ENCODE assay signal across 17 cellular contexts in genomic region chr2:84902526-84902925, GRCh38. TPM values are rescaled to one million over a fixed set of nuclear protein-coding genes. Genes with fewer than 3 reads are reported as not detected.
DNase-seq lines count a peak whose midpoint lies in the region; ATAC-seq and TF ChIP-seq lines count a peak whose summit lies in the region.
"Had no signal": no experiment of that assay in that cellular context is flagged by ENCODE, and none has a peak within 500 bp of the region (broad histone marks: within the 10 kb centered on the region; RNA-seq: fewer than 3 reads in every experiment).

No MANE protein-coding gene starts in this region.

- H3K4me3 ChIP-seq in osteoblast (ENCODE audit: insufficient read depth, low read length), result no peak overlapping the region
- H3K4me3 ChIP-seq: GM12878, HAP-1 had no signal

- ATAC-seq in T-cell (replicated peaks in 1 of 4) (no peak), left cardiac atrium (no peak)
- ATAC-seq: GM12878 had no signal

- H3K36me3 Mint-ChIP-seq in activated CD4-positive, alpha-beta memory T cell treated with anti-CD3 and anti-CD28 coated beads for 36 hours, result peaks cover 19% of the 10 kb centered on the region
- peaks cover 30% of the 10 kb centered on the region for H3K36me3 Mint-ChIP-seq in activated CD4-positive, alpha-beta memory T cell treated with anti-CD3 and anti-CD28 coated beads, Interleukin-2, amount 10 ng/mL, durations not matched to agents 7 days and 5 days (ENCODE audit: low read depth)
- H3K36me3 Mint-ChIP-seq in T-cell, result peaks cover 16% of the 10 kb centered on the region
- peaks cover 26% of the 10 kb centered on the region for H3K36me3 Mint-ChIP-seq in dendritic cell treated with granulocyte-macrophage colony-stimulating factor and Interleukin-4, amounts not matched to agents 40 ng/mL and 50 ng/mL, for 4 days (ENCODE audit: low read depth)

- no peak overlapping the region for H3K4me3 Mint-ChIP-seq in activated CD4-positive, alpha-beta memory T cell treated with anti-CD3 and anti-CD28 coated beads for 36 hours
- no peak overlapping the region for H3K4me3 Mint-ChIP-seq in activated CD4-positive, alpha-beta memory T cell treated with anti-CD3 and anti-CD28 coated beads, Interleukin-2, amount 10 ng/mL, durations not matched to agents 7 days and 5 days
- H3K4me3 Mint-ChIP-seq in T-cell, result peak overlapping the region in 1 of 3 donors; percentile 35
- no peak overlapping the region for H3K4me3 Mint-ChIP-seq in dendritic cell treated with granulocyte-macrophage colony-stimulating factor and Interleukin-4, amounts not matched to agents 40 ng/mL and 50 ng/mL, for 4 days
- H3K4me3 Mint-ChIP-seq: CD14-positive monocyte had no signal

- intact Hi-C loops in activated CD4-positive, alpha-beta memory T cell treated with anti-CD3 and anti-CD28 coated beads for 36 hours (cut with micrococcal nuclease), result no loop called here
- intact Hi-C loops in dendritic cell treated with granulocyte-macrophage colony-stimulating factor and Interleukin-4, amounts not matched to agents 40 ng/mL and 50 ng/mL, for 4 days (cut with micrococcal nuclease), result no loop called here
- intact Hi-C loops in left cardiac atrium (cut with DNase I), result no loop called here

- H3K4me2 ChIP-seq in osteoblast (ENCODE audit: insufficient read depth, low read length), result no peak overlapping the region

- TF ChIP-seq CTCF in osteoblast (IDR thresholded peaks at IDR 0.05; ENCODE audit: extremely low read depth, low read depth, low read length), result no peak

- H3K27me3 ChIP-seq in osteoblast (ENCODE audit: insufficient read depth, low read length), result no peaks in the 10 kb centered on the region

- peaks cover 8% of the 10 kb centered on the region for H4K20me1 ChIP-seq in osteoblast (ENCODE audit: insufficient read depth, low read length)

- peaks cover 14% of the 10 kb centered on the region for H3K79me2 ChIP-seq in osteoblast (ENCODE audit: insufficient read depth, low read length)

- H3K27ac ChIP-seq in osteoblast (ENCODE audit: low read depth, low read length), result peak overlapping the region; percentile 57

- H3K9me3 ChIP-seq in osteoblast (ENCODE audit: low read depth, low read length), result no peaks in the 10 kb centered on the region
- H3K9me3 ChIP-seq: HAP-1 had no signal

- H3K4me1 ChIP-seq in osteoblast (ENCODE audit: insufficient read depth, low read length), result peaks cover 36% of the 10 kb centered on the region

- peaks cover 68% of the 10 kb centered on the region for H3K4me1 Mint-ChIP-seq in activated CD4-positive, alpha-beta memory T cell treated with anti-CD3 and anti-CD28 coated beads for 36 hours (ENCODE audit: low read depth)
- H3K4me1 Mint-ChIP-seq in activated CD4-positive, alpha-beta memory T cell treated with anti-CD3 and anti-CD28 coated beads, Interleukin-2, amount 10 ng/mL, durations not matched to agents 7 days and 5 days, result peaks cover 65% of the 10 kb centered on the region
- peaks cover 46 to 64% (median 61%) of the 10 kb centered on the region in 3 donors for H3K4me1 Mint-ChIP-seq in T-cell
- peaks cover 68% of the 10 kb centered on the region for H3K4me1 Mint-ChIP-seq in dendritic cell treated with granulocyte-macrophage colony-stimulating factor and Interleukin-4, amounts not matched to agents 40 ng/mL and 50 ng/mL, for 4 days (ENCODE audit: low read depth)

- no peaks in the 10 kb centered on the region for H3K9me3 Mint-ChIP-seq in activated CD4-positive, alpha-beta memory T cell treated with anti-CD3 and anti-CD28 coated beads for 36 hours
- H3K9me3 Mint-ChIP-seq in activated CD4-positive, alpha-beta memory T cell treated with anti-CD3 and anti-CD28 coated beads, Interleukin-2, amount 10 ng/mL, durations not matched to agents 7 days and 5 days, result peaks cover 2% of the 10 kb centered on the region
- H3K9me3 Mint-ChIP-seq in T-cell, result no peaks in the 10 kb centered on the region
- H3K9me3 Mint-ChIP-seq in dendritic cell treated with granulocyte-macrophage colony-stimulating factor and Interleukin-4, amounts not matched to agents 40 ng/mL and 50 ng/mL, for 4 days, result no peaks in the 10 kb centered on the region

- peaks cover 8% of the 10 kb centered on the region for H3K36me3 ChIP-seq in osteoblast (ENCODE audit: insufficient read depth, low read length)

- DNase-seq in activated CD4-positive, alpha-beta memory T cell treated with anti-CD3 and anti-CD28 coated beads for 36 hours, result no peak
- DNase-seq in activated CD4-positive, alpha-beta memory T cell treated with anti-CD3 and anti-CD28 coated beads, Interleukin-2, amount 10 ng/mL, durations not matched to agents 7 days and 5 days, result no peak
- no peak for DNase-seq in T-cell
- DNase-seq in osteoblast (ENCODE audit: insufficient read length, low spot score, missing footprints), result no peak
- no peak for DNase-seq in left cardiac atrium
- DNase-seq in NCI-H524 (lab: John Stamatoyannopoulos, UW), result no peak
- no peak for DNase-seq in H4 (ENCODE audit: low spot score)
- DNase-seq: Calu3, DMS79, MV-4-11, NCI-H1417 treated with DMSO at 0.1 percent for 48 hours, NCI-H2029 treated with DMSO at 0.1 percent for 48 hours, NCI-H510A had no signal

- H3K27ac Mint-ChIP-seq in activated CD4-positive, alpha-beta memory T cell treated with anti-CD3 and anti-CD28 coated beads for 36 hours, result peak overlapping the region; percentile 31
- H3K27ac Mint-ChIP-seq in activated CD4-positive, alpha-beta memory T cell treated with anti-CD3 and anti-CD28 coated beads, Interleukin-2, amount 10 ng/mL, durations not matched to agents 7 days and 5 days, result no peak overlapping the region
- peak overlapping the region; percentile 80 to 83 for H3K27ac Mint-ChIP-seq in T-cell
- peak overlapping the region; percentile 56 for H3K27ac Mint-ChIP-seq in dendritic cell treated with granulocyte-macrophage colony-stimulating factor and Interleukin-4, amounts not matched to agents 40 ng/mL and 50 ng/mL, for 4 days

- CTCF ChIA-PET in activated CD4-positive, alpha-beta memory T cell treated with anti-CD3 and anti-CD28 coated beads for 36 hours (lab: Charles Lee), result interaction anchor here (1.6 to 11.8 kb wide), 2 partner anchors 18 to 23 kb away, joined by 3 to 117 read pairs; no protein-coding TSS in a partner anchor
- CTCF ChIA-PET in activated CD4-positive, alpha-beta memory T cell treated with anti-CD3 and anti-CD28 coated beads, Interleukin-2, amount 10 ng/mL, durations not matched to agents 7 days and 5 days (lab: Charles Lee), result interaction anchor here (3.5 to 3.7 kb wide), 2 partner anchors 21 to 23 kb away, joined by 18 to 22 read pairs; partner anchors contain the start of gene TRABD2A
- CTCF ChIA-PET in T-cell (lab: Charles Lee), result interaction anchor here (1.2 to 1.5 kb wide), 2 partner anchors 9 to 24 kb away, joined by 4 read pairs; no protein-coding TSS in a partner anchor

- no peaks in the 10 kb centered on the region for H3K27me3 Mint-ChIP-seq in activated CD4-positive, alpha-beta memory T cell treated with anti-CD3 and anti-CD28 coated beads for 36 hours
- no peaks in the 10 kb centered on the region for H3K27me3 Mint-ChIP-seq in activated CD4-positive, alpha-beta memory T cell treated with anti-CD3 and anti-CD28 coated beads, Interleukin-2, amount 10 ng/mL, durations not matched to agents 7 days and 5 days
- H3K27me3 Mint-ChIP-seq in T-cell, result no peaks in the 10 kb centered on the region
- H3K27me3 Mint-ChIP-seq in dendritic cell treated with granulocyte-macrophage colony-stimulating factor and Interleukin-4, amounts not matched to agents 40 ng/mL and 50 ng/mL, for 4 days, result no peaks in the 10 kb centered on the region

- H2AFZ ChIP-seq in osteoblast (ENCODE audit: low read length), result no peak overlapping the region

- POLR2A ChIA-PET in activated CD4-positive, alpha-beta memory T cell treated with anti-CD3 and anti-CD28 coated beads for 36 hours (lab: Charles Lee), result no interaction called here
- POLR2A ChIA-PET in activated CD4-positive, alpha-beta memory T cell treated with anti-CD3 and anti-CD28 coated beads, Interleukin-2, amount 10 ng/mL, durations not matched to agents 7 days and 5 days (lab: Charles Lee), result interaction anchor here (1.3 to 12.6 kb wide), 2 partner anchors 18 to 23 kb away, joined by 5 to 467 read pairs; partner anchors contain the start of gene TRABD2A
- POLR2A ChIA-PET in T-cell (lab: Charles Lee), result no interaction called here

RNA-seq across cellular contexts. Expression of gene TMSB10, which starts 2.9 kb away (rescaled TPM):
- 1,000 to 10,000 TPM; 2,535 to 2,567 TPM for total RNA-seq in activated CD4-positive, alpha-beta memory T cell treated with anti-CD3 and anti-CD28 coated beads for 36 hours
- 1,000 to 10,000 TPM; 5,686 to 5,768 TPM for total RNA-seq in activated CD4-positive, alpha-beta memory T cell treated with anti-CD3 and anti-CD28 coated beads, Interleukin-2, amount 10 ng/mL, durations not matched to agents 7 days and 5 days
- total RNA-seq in T-cell (1,000 to 10,000 TPM; 1,423 to 1,890 (median 1,689) TPM), osteoblast (3,633 and 4,065 TPM in 2 replicates), left cardiac atrium (100 to 1,000 TPM; 751 to 893 TPM)
- 4,471 and 5,260 TPM in 2 replicates for total RNA-seq in H4 (2014; rRNA removed; shearing (Covaris generic))

RNA-seq across cellular contexts. Expression of gene TRABD2A, which starts 21.6 kb away (rescaled TPM):
- total RNA-seq in activated CD4-positive, alpha-beta memory T cell treated with anti-CD3 and anti-CD28 coated beads for 36 hours, result 10 to 100 TPM; 29.6 to 30.1 TPM
- 10 to 100 TPM; 35.9 to 38.3 TPM for total RNA-seq in activated CD4-positive, alpha-beta memory T cell treated with anti-CD3 and anti-CD28 coated beads, Interleukin-2, amount 10 ng/mL, durations not matched to agents 7 days and 5 days
- total RNA-seq in T-cell (100 to 1,000 TPM in 3 of 5 donors, 10 to 100 TPM in 2; 77.3 to 219 (median 106) TPM), osteoblast (2.9 and 3.5 TPM in 2 replicates), left cardiac atrium (1 to 10 TPM in 1 of 2 donors, under 1 TPM in 1; 0.91 to 1.3 TPM)
- 7.2 and 12.0 TPM in 2 replicates for total RNA-seq in H4 (2014; rRNA removed; shearing (Covaris generic))
